Comparison of ENCODE assay signal across 9 cellular contexts in the genomic region with DNA sequence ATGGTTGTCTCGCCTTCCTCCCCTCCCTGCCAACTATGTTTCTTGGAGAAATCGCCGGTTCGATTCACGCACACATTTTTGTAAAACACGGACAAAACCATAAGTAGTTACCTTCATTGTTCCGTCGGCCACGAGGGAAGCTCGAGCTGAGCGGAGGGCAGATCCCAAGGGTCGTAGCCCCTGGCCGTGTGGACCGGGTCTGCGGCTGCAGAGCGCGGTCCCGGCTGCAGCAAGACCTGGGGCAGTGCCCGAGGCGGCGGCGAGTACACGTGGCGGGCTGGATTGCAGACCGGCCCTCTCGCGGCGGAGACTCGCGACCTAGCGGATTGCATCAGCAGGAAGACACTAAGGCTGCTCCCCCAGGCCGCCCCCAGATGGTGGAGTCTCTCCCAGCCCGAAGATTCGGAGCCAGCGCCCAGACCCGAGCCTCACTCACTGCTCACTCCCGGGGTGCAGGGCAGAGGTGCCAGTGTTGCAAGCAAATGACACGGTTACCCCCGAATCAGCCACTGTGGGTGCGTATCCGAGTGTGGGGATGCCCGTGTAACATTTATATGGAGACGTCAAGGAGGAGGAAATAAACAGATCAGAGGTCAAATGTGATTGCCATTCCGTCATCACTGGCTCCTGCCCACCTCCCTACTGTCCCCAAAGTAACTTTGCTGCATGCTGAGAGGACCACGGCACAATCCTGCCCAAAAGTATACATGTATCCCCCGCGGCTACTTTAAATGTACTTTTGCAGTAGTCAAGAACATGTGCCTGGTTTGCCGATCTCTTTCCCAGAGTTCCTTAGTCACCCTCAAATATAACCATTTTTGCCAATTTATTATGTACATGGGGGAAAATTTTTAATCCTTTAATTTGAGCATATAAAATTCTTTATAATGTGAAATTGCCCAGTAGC. TPM values are rescaled to one million over a fixed set of nuclear protein-coding genes. Genes with fewer than 3 reads are reported as not detected.
DNase-seq lines count a peak whose midpoint lies in the region; ATAC-seq and TF ChIP-seq lines count a peak whose summit lies in the region.
"Had no signal": no experiment of that assay in that cellular context is flagged by ENCODE, and none has a peak within 500 bp of the region (broad histone marks: within the 10 kb centered on the region; RNA-seq: fewer than 3 reads in every experiment).

A gene with protein sequence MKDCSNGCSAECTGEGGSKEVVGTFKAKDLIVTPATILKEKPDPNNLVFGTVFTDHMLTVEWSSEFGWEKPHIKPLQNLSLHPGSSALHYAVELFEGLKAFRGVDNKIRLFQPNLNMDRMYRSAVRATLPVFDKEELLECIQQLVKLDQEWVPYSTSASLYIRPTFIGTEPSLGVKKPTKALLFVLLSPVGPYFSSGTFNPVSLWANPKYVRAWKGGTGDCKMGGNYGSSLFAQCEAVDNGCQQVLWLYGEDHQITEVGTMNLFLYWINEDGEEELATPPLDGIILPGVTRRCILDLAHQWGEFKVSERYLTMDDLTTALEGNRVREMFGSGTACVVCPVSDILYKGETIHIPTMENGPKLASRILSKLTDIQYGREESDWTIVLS (minus strand): TSS at position 286 of the 907 bp plus-strand sequence. CDS start 169 bp downstream, at position 117.

- H3K36me3 ChIP-seq in aorta (ENCODE audit: control insufficient read depth in 1 of 2, insufficient read depth in 2 of 2, low read length in 1 of 2), result no peaks in the 10 kb centered on the region

- peaks cover 0 to 2% of the 10 kb centered on the region in 2 donors for H3K4me1 ChIP-seq in aorta (ENCODE audit: control insufficient read depth in 1 of 2, insufficient read depth in 2 of 2, low read length in 2 of 2)

- H3K27ac ChIP-seq in aorta (ENCODE audit: low read depth in 1 of 2, low read length in 2 of 2), result no peak within 1 kb of the TSS
- H3K27ac ChIP-seq: 22Rv1 had no signal

- no peaks in the 10 kb centered on the region for H3K27me3 Mint-ChIP-seq in osteocyte (ENCODE audit: unreplicated experiment)

- TF ChIP-seq CTCF in osteocyte (IDR thresholded peaks at IDR 0.05), result peak; percentile 20

- peaks cover 49% of the 10 kb centered on the region for H3K4me1 Mint-ChIP-seq in osteocyte (ENCODE audit: unreplicated experiment)

- H3K9me3 ChIP-seq in aorta (ENCODE audit: control insufficient read depth, low read length), result no peaks in the 10 kb centered on the region

- no peaks in the 10 kb centered on the region for H3K9me3 Mint-ChIP-seq in osteocyte (ENCODE audit: unreplicated experiment)

- WGBS in aorta, 2 donors, result 8 to 10% methylated on average over 48 of the region's 48 CpGs

- no peaks in the 10 kb centered on the region for H3K27me3 ChIP-seq in aorta (ENCODE audit: control insufficient read depth in 1 of 2, insufficient read depth in 2 of 2, low read length in 1 of 2)

- DNase-seq in NCI-H1417 (lab: John Stamatoyannopoulos, UW), result peak in 2 of 3 experiments; percentile 67 to 71
- no peak for DNase-seq in NCI-H1417 treated with DMSO at 0.1 percent for 48 hours (lab: John Stamatoyannopoulos, UW)
- peak; percentile 49 for DNase-seq in NOMO-1 treated with dmso at 0.1 percent for 144 hours (lab: John Stamatoyannopoulos, UW; ENCODE audit: unreplicated experiment)
- peak; percentile 40 for DNase-seq in activated naive CD4-positive, alpha-beta T cell treated with anti-CD3 and anti-CD28 coated beads, Interleukin-2, amount 50 U/mL, for 16 hours
- DNase-seq in Right ventricle myocardium inferior (ENCODE audit: missing footprints), result peak; percentile 89
- DNase-seq in osteocyte (ENCODE audit: extremely low spot score, unreplicated experiment), result peak; percentile 91
- peak; percentile 88 to 92 for DNase-seq in aorta

- ATAC-seq in HG02852 (IDR thresholded peaks at IDR 0.05; ENCODE audit: unreplicated experiment), result peak; percentile 41
- ATAC-seq in Right ventricle myocardium inferior, result peak; percentile 88
- peak; percentile 83 for ATAC-seq in aorta (ENCODE audit: low FRiP score)

- H3K27ac Mint-ChIP-seq in osteocyte (ENCODE audit: unreplicated experiment), result peak within 1 kb of the TSS; percentile 95

- H3K4me3 Mint-ChIP-seq in osteocyte (ENCODE audit: unreplicated experiment), result peak within 1 kb of the TSS; percentile 93

- H3K4me3 ChIP-seq in aorta (ENCODE audit: low read length in 2 of 2), result peak within 1 kb of the TSS; percentile 42 to 59

- intact Hi-C loops in Right ventricle myocardium inferior (cut with DNase I) (no loop called here), aorta (cut with DNase I) (no loop called here)

- peaks cover 6% of the 10 kb centered on the region for H3K36me3 Mint-ChIP-seq in osteocyte (ENCODE audit: unreplicated experiment)

RNA-seq across cellular contexts. Expression of the gene that starts here (rescaled TPM):
- total RNA-seq in Right ventricle myocardium inferior, result 5.8 TPM
- total RNA-seq in osteocyte, result 155 and 167 TPM in 2 replicates
- total RNA-seq in aorta, result 10 to 100 TPM; 27.7 to 47.3 TPM
- 10 to 100 TPM in 1 of 2 donors, 1 to 10 TPM in 1; 3.8 to 15.9 TPM for polyA plus RNA-seq in aorta
